8 cellular contexts compared by ENCODE assay signal in the genomic region with DNA sequence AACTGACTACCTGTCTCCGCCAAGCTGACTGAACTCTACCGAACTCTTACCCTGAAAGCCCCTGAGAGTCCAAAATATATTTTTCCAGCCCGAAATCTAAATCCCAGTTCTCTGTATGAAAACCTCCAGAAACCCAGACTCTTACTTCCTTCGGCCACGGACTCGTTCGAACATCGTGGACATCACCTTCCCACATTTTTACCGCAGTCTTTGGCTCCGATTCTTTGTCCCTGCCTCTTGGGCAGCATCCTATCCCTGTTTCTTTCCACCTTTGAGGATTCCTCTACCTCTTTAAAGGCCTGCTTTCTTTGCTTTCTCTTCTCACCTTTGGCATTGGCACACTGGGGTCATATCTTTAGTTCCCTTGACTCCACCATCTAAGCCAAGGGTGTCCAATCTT. TPM values are rescaled to one million over a fixed set of nuclear protein-coding genes. Genes with fewer than 3 reads are reported as not detected.
DNase-seq lines count a peak whose midpoint lies in the region.

No MANE protein-coding gene starts in this region.

- no peak overlapping the region for H2AFZ ChIP-seq in trophoblast cell (ENCODE audit: insufficient read depth, low read length, poor library complexity)

- H3K79me2 ChIP-seq in trophoblast cell (ENCODE audit: control insufficient read depth, insufficient read depth, low read length, poor library complexity), result peaks cover 23% of the 10 kb centered on the region

- no peak overlapping the region for H2AK5ac ChIP-seq in trophoblast cell (ENCODE audit: low read length)

- WGBS in trophoblast cell (ENCODE audit: extremely low coverage, insufficient coverage, insufficient read length), result no CpG with 5 or more reads among the region's 10 CpGs

- DNase-seq in OCI-M1 (lab: John Stamatoyannopoulos, UW) (peak; percentile 50), epithelial cell of prostate (ENCODE audit: low read depth, low spot score) (no peak), trophoblast cell (no peak), NCI-H2081 treated with DMSO at 0.1 percent for 48 hours (lab: John Stamatoyannopoulos, UW) (no peak), NCI-H1930 (lab: John Stamatoyannopoulos, UW) (no peak), T-helper 9 cell (no peak), T1000 (lab: John Stamatoyannopoulos, UW) (no peak)

- peaks cover 26% of the 10 kb centered on the region for H3K4me1 ChIP-seq in ES-I3 (ENCODE audit: insufficient read depth, low read length)
- H3K4me1 ChIP-seq in trophoblast cell (ENCODE audit: control insufficient read depth in 1 of 2, insufficient read depth in 2 of 2, low read length in 2 of 2), result peaks cover 0 to 9% of the 10 kb centered on the region in 2 experiments

- H3K4ac ChIP-seq in trophoblast cell (ENCODE audit: low read depth, low read length), result peak overlapping the region; percentile 91

- H3K27ac ChIP-seq in epithelial cell of prostate (peak overlapping the region; percentile 82), trophoblast cell (ENCODE audit: low read depth, low read length) (peak overlapping the region; percentile 96)

- peak overlapping the region; percentile 93 for H4K91ac ChIP-seq in trophoblast cell (ENCODE audit: low read depth, low read length)

- H3K14ac ChIP-seq in trophoblast cell (ENCODE audit: low read length), result peak overlapping the region; percentile 93

- H3K9me3 ChIP-seq in ES-I3 (ENCODE audit: control insufficient read depth, insufficient read depth, low read length) (no peaks in the 10 kb centered on the region), trophoblast cell (ENCODE audit: insufficient read depth, low read depth, low read length) (no peaks in the 10 kb centered on the region)

- H3K4me2 ChIP-seq in trophoblast cell (ENCODE audit: low read length), result peak overlapping the region; percentile 98

- H3K27me3 ChIP-seq in trophoblast cell (ENCODE audit: insufficient read depth, low read length), result no peaks in the 10 kb centered on the region

- H3K36me3 ChIP-seq in ES-I3 (ENCODE audit: insufficient read depth, low read length) (no peaks in the 10 kb centered on the region), trophoblast cell (ENCODE audit: control insufficient read depth in 1 of 2, insufficient read depth in 2 of 2, low read length in 2 of 2) (no peaks in the 10 kb centered on the region)

- no peak overlapping the region for H3K23ac ChIP-seq in trophoblast cell (ENCODE audit: low read length)

- peaks cover 21% of the 10 kb centered on the region for H3K79me1 ChIP-seq in trophoblast cell (ENCODE audit: low read length)

- H2BK120ac ChIP-seq in trophoblast cell (ENCODE audit: insufficient read depth, low read length, poor library complexity), result no peak overlapping the region

- no peak overlapping the region for H3K18ac ChIP-seq in trophoblast cell (ENCODE audit: low read length)

- H3K9ac ChIP-seq in ES-I3 (ENCODE audit: low read depth, low read length), result peak overlapping the region; percentile 75
- peak overlapping the region; percentile 92 for H3K9ac ChIP-seq in trophoblast cell (ENCODE audit: low read length)

- no peak overlapping the region for H2BK12ac ChIP-seq in trophoblast cell (ENCODE audit: low read length)

- H3K4me3 ChIP-seq in trophoblast cell (ENCODE audit: low read depth, low read length), result no peak overlapping the region

- H4K12ac ChIP-seq in trophoblast cell (ENCODE audit: low read depth, low read length), result no peak overlapping the region

- no peak overlapping the region for H2BK5ac ChIP-seq in trophoblast cell (ENCODE audit: low read depth, low read length, poor library complexity)

- H4K8ac ChIP-seq in trophoblast cell (ENCODE audit: low read depth, low read length), result peak overlapping the region; percentile 93

RNA-seq across cellular contexts. Expression of gene USP24, which starts 0.9 kb away (rescaled TPM):
- polyA plus RNA-seq in trophoblast cell (2013), result 14.7 and 15.2 TPM in 2 replicates
